1 cellular context compared by ENCODE assay signal in genomic region chr7:4792537-4793126, GRCh38.
TF ChIP-seq lines count a peak whose summit lies in the region.

No MANE protein-coding gene starts in this region.

TF ChIP-seq in WTC11, 78 proteins besides CTCF, POLR2A, EP300 and RAD21 (continued from another document):
- TF ChIP-seq AR (CRISPR knock-in tag; IDR thresholded peaks at IDR 0.05) (no peak), SP1 (CRISPR knock-in tag; conservative IDR thresholded peaks at IDR 0.05) (no peak), USF1 (CRISPR knock-in tag; IDR thresholded peaks at IDR 0.05) (0 out of 2 replicates have a peak, but pooled peaks have one; percentile 30), NR3C1 (CRISPR knock-in tag; conservative IDR thresholded peaks at IDR 0.05; ENCODE audit: low read depth) (0 out of 2 replicates have a peak, but pooled peaks have one; percentile 61), ZNF232 (CRISPR knock-in tag; IDR thresholded peaks at IDR 0.05) (no peak), MLX (CRISPR knock-in tag; IDR thresholded peaks at IDR 0.05) (no peak), FOXK1 (CRISPR knock-in tag; IDR thresholded peaks at IDR 0.05) (0 out of 2 replicates have a peak, but pooled peaks have one; percentile 61), GTF2I (CRISPR knock-in tag; conservative IDR thresholded peaks at IDR 0.05) (no peak), GABPB1 (CRISPR knock-in tag; IDR thresholded peaks at IDR 0.05) (no peak), ZNF219 (CRISPR knock-in tag; IDR thresholded peaks at IDR 0.05; ENCODE audit: borderline replicate concordance) (no peak), CDX4 (CRISPR knock-in tag; IDR thresholded peaks at IDR 0.05; ENCODE audit: borderline replicate concordance) (no peak), CREB1 (CRISPR knock-in tag; IDR thresholded peaks at IDR 0.05) (peak; percentile 48; the same call in 1 of the 2 replicates), MAX (CRISPR knock-in tag; IDR thresholded peaks at IDR 0.05) (peak; percentile 85), SMAD3 (CRISPR knock-in tag; IDR thresholded peaks at IDR 0.05; ENCODE audit: borderline replicate concordance) (0 out of 2 replicates have a peak, but pooled peaks have one; percentile 71), OVOL2 (CRISPR knock-in tag; IDR thresholded peaks at IDR 0.05; ENCODE audit: borderline replicate concordance) (no peak)
- TF ChIP-seq, protein P1, sequence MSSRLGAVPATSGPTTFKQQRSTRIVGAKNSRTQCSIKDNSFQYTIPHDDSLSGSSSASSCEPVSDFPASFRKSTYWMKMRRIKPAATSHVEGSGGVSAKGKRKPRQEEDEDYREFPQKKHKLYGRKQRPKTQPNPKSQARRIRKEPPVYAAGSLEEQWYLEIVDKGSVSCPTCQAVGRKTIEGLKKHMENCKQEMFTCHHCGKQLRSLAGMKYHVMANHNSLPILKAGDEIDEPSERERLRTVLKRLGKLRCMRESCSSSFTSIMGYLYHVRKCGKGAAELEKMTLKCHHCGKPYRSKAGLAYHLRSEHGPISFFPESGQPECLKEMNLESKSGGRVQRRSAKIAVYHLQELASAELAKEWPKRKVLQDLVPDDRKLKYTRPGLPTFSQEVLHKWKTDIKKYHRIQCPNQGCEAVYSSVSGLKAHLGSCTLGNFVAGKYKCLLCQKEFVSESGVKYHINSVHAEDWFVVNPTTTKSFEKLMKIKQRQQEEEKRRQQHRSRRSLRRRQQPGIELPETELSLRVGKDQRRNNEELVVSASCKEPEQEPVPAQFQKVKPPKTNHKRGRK (CRISPR knock-in tag; IDR thresholded peaks at IDR 0.05; ENCODE audit: borderline replicate concordance): no peak
- TF ChIP-seq, protein P2, sequence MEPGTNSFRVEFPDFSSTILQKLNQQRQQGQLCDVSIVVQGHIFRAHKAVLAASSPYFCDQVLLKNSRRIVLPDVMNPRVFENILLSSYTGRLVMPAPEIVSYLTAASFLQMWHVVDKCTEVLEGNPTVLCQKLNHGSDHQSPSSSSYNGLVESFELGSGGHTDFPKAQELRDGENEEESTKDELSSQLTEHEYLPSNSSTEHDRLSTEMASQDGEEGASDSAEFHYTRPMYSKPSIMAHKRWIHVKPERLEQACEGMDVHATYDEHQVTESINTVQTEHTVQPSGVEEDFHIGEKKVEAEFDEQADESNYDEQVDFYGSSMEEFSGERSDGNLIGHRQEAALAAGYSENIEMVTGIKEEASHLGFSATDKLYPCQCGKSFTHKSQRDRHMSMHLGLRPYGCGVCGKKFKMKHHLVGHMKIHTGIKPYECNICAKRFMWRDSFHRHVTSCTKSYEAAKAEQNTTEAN (CRISPR knock-in tag; IDR thresholded peaks at IDR 0.05): no peak
